31 cellular contexts compared by ENCODE assay signal in the genomic region with DNA sequence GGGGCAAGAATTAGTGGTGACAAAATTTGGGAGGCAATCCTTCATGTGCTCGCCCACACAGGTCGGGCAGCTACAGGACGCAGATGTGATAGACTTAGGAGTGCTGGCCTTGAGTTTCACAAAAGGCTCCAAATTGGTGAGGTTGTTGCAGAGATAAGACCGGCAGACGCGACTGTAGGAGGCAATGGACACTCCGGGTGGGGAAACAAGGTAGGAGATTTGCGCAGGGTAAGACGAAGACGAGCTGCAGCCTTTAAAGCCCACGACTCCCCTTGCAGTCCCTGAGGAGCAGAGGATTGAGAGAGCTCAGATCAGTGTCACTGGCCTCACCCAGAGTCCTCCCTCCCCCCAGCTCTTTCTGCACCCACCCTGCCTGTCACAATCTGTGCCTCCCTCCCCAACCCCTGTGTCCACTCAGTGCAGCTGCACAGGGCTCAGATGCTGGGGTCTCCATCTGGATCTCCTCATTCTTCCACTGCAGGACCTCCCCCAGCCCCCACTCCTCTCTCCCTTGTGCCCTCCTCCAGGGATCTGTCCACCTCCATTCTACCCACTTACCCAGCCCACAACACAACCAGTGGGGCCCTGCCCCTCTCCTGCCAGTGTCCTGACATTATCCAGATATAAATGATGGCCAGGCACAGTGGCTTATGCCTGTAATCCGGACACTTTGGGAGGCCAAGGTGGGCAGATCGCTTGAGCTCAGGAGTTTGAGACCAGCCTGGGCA. TPM values are rescaled to one million over a fixed set of nuclear protein-coding genes. Genes with fewer than 3 reads are reported as not detected.
"Had no signal": no experiment of that assay in that cellular context is flagged by ENCODE, and none has a peak within 500 bp of the region (broad histone marks: within the 10 kb centered on the region; RNA-seq: fewer than 3 reads in every experiment).

No MANE protein-coding gene starts in this region.

- H3K79me2 ChIP-seq: hepatocyte had no signal

- H3K36me3 Mint-ChIP-seq: memory B cell; naive thymus-derived CD8-positive, alpha-beta T cell; stimulated activated memory B cell treated with anti-CD40 and anti-IgM and Interleukin-4, amounts not matched to agents 10 μg/mL and 1 μg/mL and 100 μg/mL, for 72 hours had no signal

- H2AFZ ChIP-seq: hepatocyte had no signal

- ATAC-seq: naive thymus-derived CD8-positive, alpha-beta T cell; right lobe of liver; stimulated activated memory B cell treated with anti-CD40 and anti-IgM and Interleukin-4, amounts not matched to agents 10 μg/mL and 1 μg/mL and 100 μg/mL, for 72 hours; stimulated activated naive CD8-positive, alpha-beta T cell treated with anti-CD3 and anti-CD28 coated beads, Interleukin-15, amount 100 ng/mL, for 72 hours had no signal

- H3K27ac Mint-ChIP-seq: memory B cell; nephron; progenitor cell of endocrine pancreas; stimulated activated memory B cell treated with anti-CD40 and anti-IgM and Interleukin-4, amounts not matched to agents 10 μg/mL and 1 μg/mL and 100 μg/mL, for 72 hours; stimulated activated naive CD8-positive, alpha-beta T cell treated with anti-CD3 and anti-CD28 coated beads, Interleukin-15, amount 100 ng/mL, for 72 hours had no signal

- H3K27ac ChIP-seq: hepatocyte, left ventricle myocardium inferior, ovary, right atrium auricular region, right lobe of liver, tibial nerve, upper lobe of left lung had no signal

- H3K4me2 ChIP-seq: hepatocyte, smooth muscle cell had no signal

- H3K27me3 ChIP-seq: ovary, right atrium auricular region, right lobe of liver, upper lobe of left lung had no signal

- H3K4me3 ChIP-seq: hepatocyte, left ventricle myocardium inferior, ovary, right atrium auricular region, right lobe of liver, smooth muscle cell, tibial nerve, upper lobe of left lung had no signal

- DNase-seq: islet precursor cell; left ventricle myocardium inferior; naive thymus-derived CD8-positive, alpha-beta T cell; ovary; right lobe of liver; stimulated activated CD4-positive, alpha-beta T cell treated with anti-CD3 and anti-CD28 coated beads, Interleukin-1b, Interleukin-23, amount 100 ng/mL, for 48 hours; stimulated activated CD4-positive, alpha-beta T cell treated with anti-CD3 and anti-CD28 coated beads, Interleukin-2, amount 100 ng/mL, for 48 hours; stimulated activated CD4-positive, alpha-beta T cell treated with anti-CD3 and anti-CD28 coated beads, Interleukin-4, amount 100 ng/mL, for 4 hours; stimulated activated CD8-positive, alpha-beta memory T cell treated with anti-CD3 and anti-CD28 coated beads, Interleukin-4, amount 100 ng/mL, for 48 hours; stimulated activated naive CD4-positive, alpha-beta T cell treated with Interleukin-2 at 50 U/mL for 16 hours; stimulated activated naive CD8-positive, alpha-beta T cell treated with anti-CD3 and anti-CD28 coated beads, Interleukin-15, amount 100 ng/mL, for 72 hours; substantia nigra; upper lobe of left lung had no signal

- H3K4me1 ChIP-seq: left ventricle myocardium inferior, right atrium auricular region, right lobe of liver, tibial nerve, upper lobe of left lung had no signal

- H3K4me3 Mint-ChIP-seq: memory B cell; naive thymus-derived CD8-positive, alpha-beta T cell; nephron; stimulated activated memory B cell treated with anti-CD40 and anti-IgM and Interleukin-4, amounts not matched to agents 10 μg/mL and 1 μg/mL and 100 μg/mL, for 72 hours; stimulated activated naive CD8-positive, alpha-beta T cell treated with anti-CD3 and anti-CD28 coated beads, Interleukin-15, amount 100 ng/mL, for 72 hours had no signal

- H3K9me3 ChIP-seq: left ventricle myocardium inferior, ovary, right atrium auricular region, right lobe of liver, tibial nerve, upper lobe of left lung had no signal

- H3K9me3 Mint-ChIP-seq: memory B cell; naive thymus-derived CD8-positive, alpha-beta T cell; nephron; stimulated activated memory B cell treated with anti-CD40 and anti-IgM and Interleukin-4, amounts not matched to agents 10 μg/mL and 1 μg/mL and 100 μg/mL, for 72 hours; stimulated activated naive CD8-positive, alpha-beta T cell treated with anti-CD3 and anti-CD28 coated beads, Interleukin-15, amount 100 ng/mL, for 72 hours had no signal

- FAIRE-seq: urothelium cell line had no signal

- H3K36me3 ChIP-seq: left ventricle myocardium inferior, ovary, right atrium auricular region, right lobe of liver, tibial nerve, upper lobe of left lung had no signal

- H3K4me1 Mint-ChIP-seq: naive thymus-derived CD8-positive, alpha-beta T cell; nephron; stimulated activated memory B cell treated with anti-CD40 and anti-IgM and Interleukin-4, amounts not matched to agents 10 μg/mL and 1 μg/mL and 100 μg/mL, for 72 hours; stimulated activated naive CD8-positive, alpha-beta T cell treated with anti-CD3 and anti-CD28 coated beads, Interleukin-15, amount 100 ng/mL, for 72 hours had no signal

RNA-seq across cellular contexts. Expression of gene LYPD4, which starts 6.3 kb away (rescaled TPM):
- total RNA-seq: hepatocyte; kidney epithelial cell; left ventricle myocardium inferior; lower leg skin; lung microvascular endothelial cell; mucosa of gallbladder; naive thymus-derived CD8-positive, alpha-beta T cell; omental fat pad; ovary; progenitor cell of endocrine pancreas; pulmonary artery endothelial cell; renal cortical epithelial cell; right atrium auricular region; right lobe of liver; skeletal muscle tissue; smooth muscle cell; temporal lobe; tibial nerve; upper lobe of left lung had no signal
- polyA plus RNA-seq: hepatocyte; naive thymus-derived CD8-positive, alpha-beta T cell; ovary; smooth muscle cell had no signal

RNA-seq across cellular contexts. Expression of gene DMRTC2, which starts 6.7 kb away (rescaled TPM):
- total RNA-seq: hepatocyte; kidney epithelial cell; left ventricle myocardium inferior; lower leg skin; lung microvascular endothelial cell; mucosa of gallbladder; naive thymus-derived CD8-positive, alpha-beta T cell; omental fat pad; ovary; progenitor cell of endocrine pancreas; pulmonary artery endothelial cell; renal cortical epithelial cell; right atrium auricular region; right lobe of liver; skeletal muscle tissue; smooth muscle cell; temporal lobe; tibial nerve; upper lobe of left lung had no signal
- polyA plus RNA-seq: hepatocyte; naive thymus-derived CD8-positive, alpha-beta T cell; smooth muscle cell had no signal

RNA-seq across cellular contexts. Expression of gene CD79A, which starts 38.9 kb away (rescaled TPM):
- total RNA-seq: kidney epithelial cell, left ventricle myocardium inferior, lung microvascular endothelial cell, pulmonary artery endothelial cell, smooth muscle cell, temporal lobe, tibial nerve had no signal

RNA-seq across cellular contexts. Expression of gene CEACAM3, which starts 41.8 kb away (rescaled TPM):
- total RNA-seq: hepatocyte; kidney epithelial cell; left ventricle myocardium inferior; lower leg skin; lung microvascular endothelial cell; naive thymus-derived CD8-positive, alpha-beta T cell; ovary; progenitor cell of endocrine pancreas; pulmonary artery endothelial cell; renal cortical epithelial cell; right atrium auricular region; skeletal muscle tissue; smooth muscle cell had no signal
- polyA plus RNA-seq: hepatocyte; naive thymus-derived CD8-positive, alpha-beta T cell; smooth muscle cell had no signal
